ENCODE assay signal across 8 cellular contexts in the genomic region with DNA sequence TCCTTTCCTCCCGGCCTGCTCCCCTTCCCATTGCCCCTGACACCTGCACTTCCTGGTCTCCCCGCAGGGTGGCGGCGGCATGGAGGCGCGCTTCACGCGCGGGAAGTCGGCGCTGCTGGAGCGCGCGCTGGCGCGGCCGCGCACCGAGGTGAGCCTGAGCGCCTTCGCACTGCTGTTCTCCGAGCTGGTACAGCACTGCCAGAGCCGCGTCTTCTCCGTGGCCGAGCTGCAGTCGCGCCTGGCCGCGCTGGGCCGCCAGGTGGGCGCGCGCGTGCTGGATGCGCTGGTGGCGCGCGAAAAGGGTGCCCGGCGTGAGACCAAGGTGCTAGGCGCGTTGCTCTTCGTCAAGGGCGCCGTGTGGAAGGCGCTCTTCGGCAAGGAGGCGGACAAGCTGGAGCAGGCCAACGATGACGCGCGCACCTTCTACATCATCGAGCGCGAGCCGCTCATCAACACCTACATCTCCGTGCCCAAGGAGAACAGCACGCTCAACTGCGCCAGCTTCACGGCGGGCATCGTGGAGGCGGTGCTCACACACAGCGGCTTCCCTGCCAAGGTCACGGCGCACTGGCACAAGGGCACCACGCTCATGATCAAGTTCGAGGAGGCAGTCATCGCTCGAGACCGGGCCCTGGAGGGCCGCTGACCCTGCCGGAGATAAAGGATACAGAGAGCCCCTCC. TPM values are rescaled to one million over a fixed set of nuclear protein-coding genes. Genes with fewer than 3 reads are reported as not detected.
DNase-seq lines count a peak whose midpoint lies in the region; TF ChIP-seq lines count a peak whose summit lies in the region.

No MANE protein-coding gene starts in this region.

- H3K4me1 ChIP-seq in subcutaneous abdominal adipose tissue (ENCODE audit: control insufficient read depth in 5 of 5, insufficient read depth in 5 of 5, low read length in 5 of 5): peaks cover 0 to 26% (median 16%) of the 10 kb centered on the region in 5 donors

- H3K4me1 Mint-ChIP-seq in activated CD4-positive, alpha-beta T cell treated with anti-CD3 and anti-CD28 coated beads, Interleukin-2, amount 10 ng/mL, durations not matched to agents 7 days and 5 days: peaks cover 38% of the 10 kb centered on the region
- peaks cover 38% of the 10 kb centered on the region for H3K4me1 Mint-ChIP-seq in activated naive CD8-positive, alpha-beta T cell treated with anti-CD3 and anti-CD28 coated beads for 36 hours

- peaks cover 7% of the 10 kb centered on the region for H3K27me3 Mint-ChIP-seq in activated CD4-positive, alpha-beta T cell treated with anti-CD3 and anti-CD28 coated beads, Interleukin-2, amount 10 ng/mL, durations not matched to agents 7 days and 5 days
- peaks cover 9% of the 10 kb centered on the region for H3K27me3 Mint-ChIP-seq in activated naive CD8-positive, alpha-beta T cell treated with anti-CD3 and anti-CD28 coated beads for 36 hours

- H3K27ac Mint-ChIP-seq in activated CD4-positive, alpha-beta T cell treated with anti-CD3 and anti-CD28 coated beads, Interleukin-2, amount 10 ng/mL, durations not matched to agents 7 days and 5 days: peak overlapping the region; percentile 96
- peak overlapping the region; percentile 94 for H3K27ac Mint-ChIP-seq in activated naive CD8-positive, alpha-beta T cell treated with anti-CD3 and anti-CD28 coated beads for 36 hours

- H3K4me3 ChIP-seq in kidney epithelial cell (ENCODE audit: low read depth, low read length): peak overlapping the region; percentile 100
- H3K4me3 ChIP-seq in subcutaneous abdominal adipose tissue (ENCODE audit: low read depth in 1 of 5, low read length in 5 of 5): peak overlapping the region in 4 of 5 donors; percentile 76 to 95 (median 94)

- no peak for DNase-seq in activated CD4-positive, alpha-beta T cell treated with anti-CD3 and anti-CD28 coated beads, Interleukin-2, amount 10 ng/mL, durations not matched to agents 7 days and 5 days
- no peak for DNase-seq in activated CD4-positive, alpha-beta T cell treated with anti-CD3 and anti-CD28 coated beads, Interleukin-2, amount 50 U/mL, for 48 hours
- no peak for DNase-seq in activated naive CD8-positive, alpha-beta T cell treated with anti-CD3 and anti-CD28 coated beads for 36 hours
- DNase-seq in kidney epithelial cell (ENCODE audit: low read depth) (no peak), NCI-H1417 (lab: John Stamatoyannopoulos, UW) (no peak), NCI-H187 (lab: John Stamatoyannopoulos, UW) (no peak), NCI-H1436 treated with DMSO at 0.1 percent for 48 hours (lab: John Stamatoyannopoulos, UW) (no peak)

- H3K36me3 Mint-ChIP-seq in activated CD4-positive, alpha-beta T cell treated with anti-CD3 and anti-CD28 coated beads, Interleukin-2, amount 10 ng/mL, durations not matched to agents 7 days and 5 days (ENCODE audit: low read depth): peaks cover 13% of the 10 kb centered on the region
- peaks cover 11% of the 10 kb centered on the region for H3K36me3 Mint-ChIP-seq in activated naive CD8-positive, alpha-beta T cell treated with anti-CD3 and anti-CD28 coated beads for 36 hours

- POLR2A ChIA-PET in activated CD4-positive, alpha-beta T cell treated with anti-CD3 and anti-CD28 coated beads, Interleukin-2, amount 10 ng/mL, durations not matched to agents 7 days and 5 days (lab: Charles Lee): no interaction called here

- no peaks in the 10 kb centered on the region for H3K9me3 Mint-ChIP-seq in activated CD4-positive, alpha-beta T cell treated with anti-CD3 and anti-CD28 coated beads, Interleukin-2, amount 10 ng/mL, durations not matched to agents 7 days and 5 days
- H3K9me3 Mint-ChIP-seq in activated naive CD8-positive, alpha-beta T cell treated with anti-CD3 and anti-CD28 coated beads for 36 hours: no peaks in the 10 kb centered on the region

- H3K27ac ChIP-seq in subcutaneous abdominal adipose tissue (ENCODE audit: low read depth, low read length): no peak overlapping the region

- CTCF ChIA-PET in activated CD4-positive, alpha-beta T cell treated with anti-CD3 and anti-CD28 coated beads, Interleukin-2, amount 10 ng/mL, durations not matched to agents 7 days and 5 days (lab: Charles Lee): interaction anchor here (0.6 to 2.0 kb wide), 2 partner anchors 17 to 120 kb away, joined by 4 to 6 read pairs; no protein-coding TSS in a partner anchor

- H3K36me3 ChIP-seq in kidney epithelial cell (ENCODE audit: control insufficient read depth, insufficient read depth, low read length) (no peaks in the 10 kb centered on the region), subcutaneous abdominal adipose tissue (ENCODE audit: control insufficient read depth in 5 of 5, insufficient read depth in 5 of 5, low read length in 5 of 5) (peaks cover 0 to 26% (median 13%) of the 10 kb centered on the region in 5 donors)

- H3K4me3 Mint-ChIP-seq in activated CD4-positive, alpha-beta T cell treated with anti-CD3 and anti-CD28 coated beads, Interleukin-2, amount 10 ng/mL, durations not matched to agents 7 days and 5 days: peak overlapping the region; percentile 89
- H3K4me3 Mint-ChIP-seq in activated naive CD8-positive, alpha-beta T cell treated with anti-CD3 and anti-CD28 coated beads for 36 hours: peak overlapping the region; percentile 94

- TF ChIP-seq CTCF in kidney epithelial cell (IDR thresholded peaks at IDR 0.05; ENCODE audit: insufficient read depth, low read length, poor library complexity, severe bottlenecking): no peak

- H3K9me3 ChIP-seq in subcutaneous abdominal adipose tissue (ENCODE audit: control insufficient read depth in 5 of 5, low read length in 5 of 5): peaks cover 0 to 3% (median 0%) of the 10 kb centered on the region in 5 donors

- H3K9ac ChIP-seq in subcutaneous abdominal adipose tissue (ENCODE audit: low read length in 5 of 5): peak overlapping the region in 2 of 5 donors; percentile 98 to 99

- peaks cover 14% of the 10 kb centered on the region for H3K27me3 ChIP-seq in kidney epithelial cell (ENCODE audit: control insufficient read depth, insufficient read depth, low read length)
- H3K27me3 ChIP-seq in subcutaneous abdominal adipose tissue (ENCODE audit: control insufficient read depth in 5 of 5, insufficient read depth in 4 of 5, low read length in 5 of 5): peaks cover 9 to 21% (median 16%) of the 10 kb centered on the region in 5 donors

RNA-seq across cellular contexts. Expression of gene TRAPPC5, which starts 1.7 kb away (rescaled TPM):
- 100 to 1,000 TPM; 105 to 106 TPM for total RNA-seq in activated CD4-positive, alpha-beta T cell treated with anti-CD3 and anti-CD28 coated beads, Interleukin-2, amount 10 ng/mL, durations not matched to agents 7 days and 5 days
- 10 to 100 TPM; 83.3 to 83.8 TPM for total RNA-seq in activated naive CD8-positive, alpha-beta T cell treated with anti-CD3 and anti-CD28 coated beads for 36 hours
- total RNA-seq in kidney epithelial cell: 117 and 148 TPM in 2 replicates

RNA-seq across cellular contexts. Expression of gene MCEMP1, which starts 5.4 kb away (rescaled TPM):
- not detected for total RNA-seq in activated CD4-positive, alpha-beta T cell treated with anti-CD3 and anti-CD28 coated beads, Interleukin-2, amount 10 ng/mL, durations not matched to agents 7 days and 5 days
- not detected for total RNA-seq in activated naive CD8-positive, alpha-beta T cell treated with anti-CD3 and anti-CD28 coated beads for 36 hours
- total RNA-seq in kidney epithelial cell: not detected in 2 replicates

RNA-seq across cellular contexts. Expression of gene RETN, which starts 13.5 kb away (rescaled TPM):
- total RNA-seq in activated CD4-positive, alpha-beta T cell treated with anti-CD3 and anti-CD28 coated beads, Interleukin-2, amount 10 ng/mL, durations not matched to agents 7 days and 5 days: not detected
- total RNA-seq in activated naive CD8-positive, alpha-beta T cell treated with anti-CD3 and anti-CD28 coated beads for 36 hours: not detected
- 1.7 TPM in 1 of 2 replicates, not detected in the other for total RNA-seq in kidney epithelial cell

RNA-seq across cellular contexts. Expression of gene FCER2, which starts 19.6 kb away (rescaled TPM):
- total RNA-seq in activated CD4-positive, alpha-beta T cell treated with anti-CD3 and anti-CD28 coated beads, Interleukin-2, amount 10 ng/mL, durations not matched to agents 7 days and 5 days: under 1 TPM; 0.23 to 0.30 TPM
- 1 to 10 TPM; 1.5 to 1.7 TPM for total RNA-seq in activated naive CD8-positive, alpha-beta T cell treated with anti-CD3 and anti-CD28 coated beads for 36 hours
- total RNA-seq in kidney epithelial cell: not detected in 2 replicates

RNA-seq across cellular contexts. Expression of gene STXBP2, which starts 45.4 kb away (rescaled TPM):
- total RNA-seq in activated CD4-positive, alpha-beta T cell treated with anti-CD3 and anti-CD28 coated beads, Interleukin-2, amount 10 ng/mL, durations not matched to agents 7 days and 5 days: 100 to 1,000 TPM; 131 to 158 TPM
- 10 to 100 TPM; 73.3 to 73.5 TPM for total RNA-seq in activated naive CD8-positive, alpha-beta T cell treated with anti-CD3 and anti-CD28 coated beads for 36 hours
- 65.7 and 73.9 TPM in 2 replicates for total RNA-seq in kidney epithelial cell
